In genomic region chr1:3749512-3749911, GRCh38 we compare ENCODE assay signal across 32 cellular contexts. TPM values are rescaled to one million over a fixed set of nuclear protein-coding genes. Genes with fewer than 3 reads are reported as not detected.
"Had no signal": no experiment of that assay in that cellular context is flagged by ENCODE, and none has a peak within 500 bp of the region (broad histone marks: within the 10 kb centered on the region; RNA-seq: fewer than 3 reads in every experiment).

No MANE protein-coding gene starts in this region.

- H3K27ac ChIP-seq: colonic mucosa, epithelial cell of prostate, esophagus squamous epithelium, gastrocnemius medialis, heart right ventricle, left lung, lower lobe of right lung had no signal

- H3K4me3 ChIP-seq: colonic mucosa, esophagus squamous epithelium, gastrocnemius medialis, heart right ventricle, left lung, lower lobe of right lung had no signal

- H3K27me3 ChIP-seq: colonic mucosa had no signal

- H3K36me3 ChIP-seq: colonic mucosa, gastrocnemius medialis, lower lobe of right lung had no signal

- ATAC-seq: effector memory CD8-positive, alpha-beta T cell; esophagus mucosa; gastrocnemius medialis; heart right ventricle; left cardiac atrium; left lung; left ventricle myocardium superior; lower lobe of right lung had no signal

- H3K9me3 Mint-ChIP-seq: dendritic cell treated with granulocyte-macrophage colony-stimulating factor and Interleukin-4, amounts not matched to agents 40 ng/mL and 50 ng/mL, for 4 days; endodermal cell had no signal

- DNase-seq: colonic mucosa; cortex of kidney; effector CD8-positive, alpha-beta T cell; effector memory CD8-positive, alpha-beta T cell; endodermal cell; erythroblast; esophagus squamous epithelium; foreskin fibroblast; foreskin melanocyte; gastrocnemius medialis; glutamatergic neuron; head of caudate nucleus; heart right ventricle; hippocampal formation; left cardiac atrium; left lung; left ventricle myocardium superior; lower lobe of right lung; mesendoderm; midbrain had no signal

- H3K4me3 Mint-ChIP-seq: dendritic cell treated with granulocyte-macrophage colony-stimulating factor and Interleukin-4, amounts not matched to agents 40 ng/mL and 50 ng/mL, for 4 days; effector memory CD8-positive, alpha-beta T cell; endodermal cell had no signal

- H3K27ac Mint-ChIP-seq: dendritic cell treated with granulocyte-macrophage colony-stimulating factor and Interleukin-4, amounts not matched to agents 40 ng/mL and 50 ng/mL, for 4 days; effector memory CD8-positive, alpha-beta T cell; endodermal cell had no signal

- H3K9me3 ChIP-seq: colonic mucosa, esophagus squamous epithelium, gastrocnemius medialis, heart right ventricle, left lung, lower lobe of right lung had no signal

RNA-seq across cellular contexts. Expression of gene CCDC27, which starts 2.7 kb away (rescaled TPM):
- total RNA-seq: chondrocyte, colonic mucosa, dermis microvascular lymphatic vessel endothelial cell, endodermal cell, esophagus mucosa, esophagus squamous epithelium, glomerular endothelial cell, heart right ventricle, kidney epithelial cell, left cardiac atrium, left lung, left ventricle myocardium superior, lower leg skin, lower lobe of right lung, lung microvascular endothelial cell, mononuclear cell, mucosa of gallbladder had no signal
- polyA plus RNA-seq: keratinocyte had no signal

RNA-seq across cellular contexts. Expression of gene SMIM1, which starts 23.0 kb away (rescaled TPM):
- total RNA-seq: kidney epithelial cell had no signal
